ENCODE assay signal across 12 cellular contexts in the genomic region with DNA sequence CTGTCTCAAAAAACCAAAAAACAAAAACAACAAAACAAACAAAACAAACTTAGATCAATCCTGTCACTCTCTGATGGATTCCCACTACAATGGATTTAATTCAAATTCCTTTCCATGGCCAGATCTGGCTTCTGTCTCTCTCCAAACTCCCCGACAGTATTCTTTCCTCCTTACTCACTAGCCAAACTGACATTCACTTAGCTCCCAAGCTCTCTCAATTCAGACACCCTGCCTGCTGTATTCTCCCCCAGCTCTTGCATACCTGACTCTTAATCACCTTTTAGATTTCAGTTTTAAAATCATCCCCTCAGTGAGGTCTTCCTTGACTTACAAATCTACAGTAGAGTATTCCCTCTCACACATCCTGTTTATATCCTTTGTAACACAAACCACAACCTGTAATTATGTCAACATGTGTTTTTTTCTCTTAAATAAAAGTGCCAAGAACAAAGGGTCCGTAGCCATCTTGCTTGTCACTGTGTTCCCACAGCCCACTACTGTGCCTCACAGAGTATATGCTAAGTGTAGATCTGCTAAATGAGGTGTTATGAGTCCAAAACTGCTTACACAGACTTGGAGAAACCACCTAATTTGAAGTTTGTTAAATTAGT. TPM values are rescaled to one million over a fixed set of nuclear protein-coding genes. Genes with fewer than 3 reads are reported as not detected.
DNase-seq lines count a peak whose midpoint lies in the region; ATAC-seq, FAIRE-seq and TF ChIP-seq lines count a peak whose summit lies in the region.
"Had no signal": no experiment of that assay in that cellular context is flagged by ENCODE, and none has a peak within 500 bp of the region (broad histone marks: within the 10 kb centered on the region; RNA-seq: fewer than 3 reads in every experiment).

No MANE protein-coding gene starts in this region.

- no peaks in the 10 kb centered on the region for H3K9me1 ChIP-seq in K562 (ENCODE audit: control insufficient read depth, insufficient read depth, low read length)

- no peak overlapping the region for H3K4me3 Mint-ChIP-seq in activated CD8-positive, alpha-beta memory T cell treated with anti-CD3 and anti-CD28 coated beads, Interleukin-2, amount 10 ng/mL, durations not matched to agents 7 days and 5 days

- H3K4me3 ChIP-seq in Jurkat, Clone E6-1 (ENCODE audit: low read length), result no peak overlapping the region
- H3K4me3 ChIP-seq in K562, result no peak overlapping the region
- H3K4me3 ChIP-seq in smooth muscle cell, result no peak overlapping the region

- intact Hi-C loops in K562 (cut with micrococcal nuclease), result no loop called here

- WGBS in K562 (ENCODE audit: insufficient coverage, low coverage, missing lambda C conversion rate), result 63% methylated on average over 2 of the region's 2 CpGs
- 75% methylated on average over 2 of the region's 2 CpGs for WGBS in smooth muscle cell (ENCODE audit: low lambda C conversion rate)

- H3K4me2 ChIP-seq in K562 (ENCODE audit: insufficient read depth, low read length) (no peak overlapping the region), smooth muscle cell (no peak overlapping the region)

- POLR2A ChIA-PET in K562 (lab: Yijun Ruan, JAX), result interaction anchor here (0.8 to 0.9 kb wide), 3 partner anchors 14 to 25 kb away, joined by 3 to 4 read pairs (median 3); partner anchors contain the start of gene HERPUD2

- no peak for ATAC-seq in activated CD8-positive, alpha-beta memory T cell treated with anti-CD3 and anti-CD28 coated beads, Interleukin-2, amount 10 ng/mL, durations not matched to agents 7 days and 5 days
- ATAC-seq in K562, result 0 out of 3 replicates have a peak, but pooled peaks have one; percentile 17
- ATAC-seq in GM18870 (IDR thresholded peaks at IDR 0.05; ENCODE audit: unreplicated experiment), result no peak
- ATAC-seq in HG03095 (IDR thresholded peaks at IDR 0.05; ENCODE audit: unreplicated experiment), result no peak

- H3K27me3 ChIP-seq in K562 (ENCODE audit: control insufficient read depth in 2 of 2, insufficient read depth in 2 of 2, low read length in 2 of 2), result no peaks in the 10 kb centered on the region
- no peaks in the 10 kb centered on the region for H3K27me3 ChIP-seq in smooth muscle cell (ENCODE audit: low read depth)

- no peaks in the 10 kb centered on the region for H3K9me3 Mint-ChIP-seq in activated CD8-positive, alpha-beta memory T cell treated with anti-CD3 and anti-CD28 coated beads, Interleukin-2, amount 10 ng/mL, durations not matched to agents 7 days and 5 days (ENCODE audit: low read depth)

- peak overlapping the region; percentile 24 for H3K27ac Mint-ChIP-seq in activated CD8-positive, alpha-beta memory T cell treated with anti-CD3 and anti-CD28 coated beads, Interleukin-2, amount 10 ng/mL, durations not matched to agents 7 days and 5 days

- H3K36me3 Mint-ChIP-seq in activated CD8-positive, alpha-beta memory T cell treated with anti-CD3 and anti-CD28 coated beads, Interleukin-2, amount 10 ng/mL, durations not matched to agents 7 days and 5 days, result peaks cover 40% of the 10 kb centered on the region

- CTCF ChIA-PET in activated CD8-positive, alpha-beta memory T cell treated with anti-CD3 and anti-CD28 coated beads, Interleukin-2, amount 10 ng/mL, durations not matched to agents 7 days and 5 days (lab: Charles Lee), result no interaction called here
- CTCF ChIA-PET in K562 (lab: Yijun Ruan, JAX; ENCODE audit: low intra/inter-chr PET ratio), result no interaction called here

- H4K20me1 ChIP-seq in K562 (replicated peaks; ENCODE audit: control insufficient read depth, insufficient read depth, low read length) (peaks cover 4% of the 10 kb centered on the region; the same call in 1 of the 2 replicates), smooth muscle cell (ENCODE audit: low read depth) (peaks cover 98% of the 10 kb centered on the region)

- H2AFZ ChIP-seq in K562 (ENCODE audit: low read depth, low read length), result no peak overlapping the region
- no peak overlapping the region for H2AFZ ChIP-seq in smooth muscle cell (ENCODE audit: low read depth)

- TF ChIP-seq CTCF in K562 (IDR thresholded peaks at IDR 0.05 in 2 of 3, conservative IDR thresholded peaks at IDR 0.05 in 1 of 3; ENCODE audit: insufficient read depth in 2 of 3, low read depth in 1 of 3, low read length in 3 of 3) (no peak), smooth muscle cell (IDR thresholded peaks at IDR 0.05; ENCODE audit: borderline replicate concordance, insufficient read depth, poor library complexity, severe bottlenecking) (no peak)

- no peak for TF ChIP-seq EP300 in K562 (IDR thresholded peaks at IDR 0.05; ENCODE audit: low read length)

- H3K27ac ChIP-seq in K562 (ENCODE audit: extremely low read depth, low read depth, low read length) (no peak overlapping the region), smooth muscle cell (ENCODE audit: low read depth) (peak overlapping the region; percentile 7)

- no peak for FAIRE-seq in K562 (lab: Jason Lieb, UNC)

- H3K4me1 ChIP-seq in K562 (replicated peaks in 1 of 2; ENCODE audit: control insufficient read depth in 2 of 2, insufficient read depth in 2 of 2, low read length in 2 of 2) (no peaks in the 10 kb centered on the region), smooth muscle cell (ENCODE audit: low read depth) (no peaks in the 10 kb centered on the region)

- no peak for TF ChIP-seq POLR2A in K562 (conservative IDR thresholded peaks at IDR 0.05)

- no TSS peak for BruUV-seq in K562 (replicated peaks; lab: Mats Ljungman, UMichigan)

- in situ Hi-C loops in K562 (cut with MboI), result no loop called here

- TF ChIP-seq RAD21 in K562 (CRISPR knock-in tag; conservative IDR thresholded peaks at IDR 0.05 in 1 of 2, IDR thresholded peaks at IDR 0.05 in 1 of 2), result no peak

- peaks cover 49% of the 10 kb centered on the region for H3K4me1 Mint-ChIP-seq in activated CD8-positive, alpha-beta memory T cell treated with anti-CD3 and anti-CD28 coated beads, Interleukin-2, amount 10 ng/mL, durations not matched to agents 7 days and 5 days

- H3F3A ChIP-seq in smooth muscle cell (ENCODE audit: low read depth), result no peaks in the 10 kb centered on the region

- no peaks in the 10 kb centered on the region for H3K36me3 ChIP-seq in K562 (ENCODE audit: control insufficient read depth, insufficient read depth, low read length)
- H3K36me3 ChIP-seq in smooth muscle cell (ENCODE audit: low read depth), result no peaks in the 10 kb centered on the region

- no peak for DNase-seq in activated CD8-positive, alpha-beta memory T cell treated with anti-CD3 and anti-CD28 coated beads, Interleukin-2, amount 10 ng/mL, durations not matched to agents 7 days and 5 days
- DNase-seq in activated CD8-positive, alpha-beta memory T cell treated with anti-CD3 and anti-CD28 coated beads, Interleukin-2, amount 50 U/mL, for 48 hours, result no peak
- peak; percentile 69 for DNase-seq in Jurkat, Clone E6-1 (ENCODE audit: low read depth, low spot score)
- DNase-seq in K562 (ENCODE audit: extremely low read depth in 1 of 4, low spot score in 3 of 4) (no peak), smooth muscle cell (lab: John Stamatoyannopoulos, UW; ENCODE audit: unreplicated experiment) (no peak), SHP77 (lab: John Stamatoyannopoulos, UW) (no peak)
- DNase-seq: activated CD4-positive, alpha-beta T cell treated with anti-CD3 and anti-CD28 coated beads for 1 hour; cortex of kidney; KG1; NCI-H187 had no signal

- no peak overlapping the region for H3K9ac ChIP-seq in K562 (ENCODE audit: insufficient read depth in 1 of 2, low read depth in 2 of 2, low read length in 2 of 2)
- H3K9ac ChIP-seq in smooth muscle cell (ENCODE audit: low read depth), result no peak overlapping the region

- H3K9me3 ChIP-seq in K562 (replicated peaks; ENCODE audit: control insufficient read depth, insufficient read depth, low read depth, low read length) (no peaks in the 10 kb centered on the region), smooth muscle cell (replicated peaks; ENCODE audit: low read depth) (no peaks in the 10 kb centered on the region)

- H3K79me2 ChIP-seq in K562 (ENCODE audit: control insufficient read depth, insufficient read depth, low read length) (peaks cover 36% of the 10 kb centered on the region), smooth muscle cell (ENCODE audit: low read depth) (peaks cover 90% of the 10 kb centered on the region)

- no peaks in the 10 kb centered on the region for H3K27me3 Mint-ChIP-seq in activated CD8-positive, alpha-beta memory T cell treated with anti-CD3 and anti-CD28 coated beads, Interleukin-2, amount 10 ng/mL, durations not matched to agents 7 days and 5 days

TF ChIP-seq in K562, 482 proteins besides CTCF, POLR2A, EP300 and RAD21 (continues in another document):
- TF ChIP-seq CBX1 (IDR thresholded peaks at IDR 0.05; ENCODE audit: low read depth), result no peak

RNA-seq across cellular contexts. Expression of gene HERPUD2, which starts 14.4 kb away (rescaled TPM):
- 10 to 100 TPM; 47.0 to 49.4 TPM for total RNA-seq in activated CD8-positive, alpha-beta memory T cell treated with anti-CD3 and anti-CD28 coated beads, Interleukin-2, amount 10 ng/mL, durations not matched to agents 7 days and 5 days
- polyA plus RNA-seq in Jurkat, Clone E6-1 (2012; ENCODE audit: insufficient read depth, insufficient read length), result 20.9 TPM
- 19.0 and 30.9 TPM in 2 replicates for total RNA-seq in K562 (2011; cell fraction: chromatin; rRNA removed; ENCODE audit: low replicate concordance)
- total RNA-seq in K562 (2011; cell fraction: nucleolus; rRNA removed), result 29.9 and 33.7 TPM in 2 replicates
- total RNA-seq in K562 (2011; cell fraction: nucleoplasm; rRNA removed), result 33.7 and 34.3 TPM in 2 replicates
- total RNA-seq in K562 (2014; rRNA removed) (9.4 and 9.7 TPM in 2 replicates), K562 (2014; rRNA removed; fragmentation: Illumina TruSeq; extraction: Trizol) (12.3 and 13.2 TPM in 2 replicates), K562 (2015; rRNA removed; fragmentation: Illumina TruSeq; extraction: Trizol) (12.6 and 13.2 TPM in 2 replicates), K562 (2021) (14.4 and 15.3 TPM in 2 replicates), smooth muscle cell (28.1 and 34.6 TPM in 2 replicates)
- polyA plus RNA-seq in K562 (2011; rRNA removed) (28.5 and 33.0 TPM in 2 replicates), K562 (2014; fragmentation: Illumina TruSeq; extraction: Trizol) (17.2 and 21.8 TPM in 2 replicates), K562 (2014; fragmentation: Nextera tagmentation; extraction: Ambion mirVana) (1 to 10 TPM; 4.1 to 5.7 TPM), K562 (2014; rRNA removed) (10.8 and 15.7 TPM in 2 replicates), smooth muscle cell (23.2 and 33.0 TPM in 2 replicates)
- 27.7 and 35.0 TPM in 2 replicates for polyA plus RNA-seq in K562 (2011; cell fraction: cytosol; rRNA removed)
- polyA plus RNA-seq in K562 (2011; cell fraction: nucleus; rRNA removed), result 20.7 and 22.2 TPM in 2 replicates
- polyA plus RNA-seq in K562 (2012), result 11.0 and 14.7 TPM in 2 replicates
- 36.7 and 42.0 TPM in 2 replicates for polyA minus RNA-seq in K562 (2011; rRNA and poly(A)+ RNA removed)
- 12.8 and 22.0 TPM in 2 replicates for polyA minus RNA-seq in K562 (2011; cell fraction: cytosol; rRNA and poly(A)+ RNA removed)
- polyA minus RNA-seq in K562 (2011; cell fraction: nucleus; rRNA and poly(A)+ RNA removed), result 28.0 and 31.2 TPM in 2 replicates
